1 cellular context compared by ENCODE assay signal in genomic region chr5:172575416-172575815, GRCh38.
TF ChIP-seq lines count a peak whose summit lies in the region.

No MANE protein-coding gene starts in this region.

TF ChIP-seq in H1, 55 proteins besides CTCF, POLR2A, EP300 and RAD21:
- TF ChIP-seq SIX5 (IDR thresholded peaks at IDR 0.05; ENCODE audit: low read depth, low read length), result no peak
- no peak for TF ChIP-seq MAX (IDR thresholded peaks at IDR 0.05)
- TF ChIP-seq RXRA (IDR thresholded peaks at IDR 0.05; ENCODE audit: insufficient read depth, low read depth, low read length), result no peak
- TF ChIP-seq GABPA (IDR thresholded peaks at IDR 0.05; ENCODE audit: borderline replicate concordance, insufficient read depth, low read length), result no peak
- TF ChIP-seq GTF2F1 (IDR thresholded peaks at IDR 0.05; ENCODE audit: borderline replicate concordance, low read depth, low read length), result no peak
- TF ChIP-seq CEBPB (IDR thresholded peaks at IDR 0.05; ENCODE audit: low read depth, low read length), result no peak
- no peak for TF ChIP-seq SP2 (IDR thresholded peaks at IDR 0.05; ENCODE audit: low read length)
- TF ChIP-seq SIRT6 (IDR thresholded peaks at IDR 0.05; ENCODE audit: low read length), result no peak
- no peak for TF ChIP-seq HDAC6 (IDR thresholded peaks at IDR 0.05; ENCODE audit: low read depth, low read length)
- no peak for TF ChIP-seq CBX5 (IDR thresholded peaks at IDR 0.05; ENCODE audit: low read depth, low read length)
- no peak for TF ChIP-seq ATF2 (IDR thresholded peaks at IDR 0.05; ENCODE audit: low read length)
- no peak for TF ChIP-seq BRCA1 (IDR thresholded peaks at IDR 0.05; ENCODE audit: low read depth, low read length)
